Comparison of ENCODE assay signal across 6 cellular contexts in genomic region chr22:20131856-20132685, GRCh38. TPM values are rescaled to one million over a fixed set of nuclear protein-coding genes. Genes with fewer than 3 reads are reported as not detected.
A peak's percentile ranks its signal among the peaks of the same experiment; 100 is the strongest.
DNase-seq lines count a peak whose midpoint lies in the region; ATAC-seq and TF ChIP-seq lines count a peak whose summit lies in the region.

No MANE protein-coding gene starts in this region.

- H3K14ac ChIP-seq in neuronal stem cell (ENCODE audit: low read length) = peak overlapping the region; percentile 31

- H3K23ac ChIP-seq in neuronal stem cell (ENCODE audit: low read depth, low read length, poor library complexity) = peak overlapping the region; percentile 95

- H4K8ac ChIP-seq in neuronal stem cell (ENCODE audit: low read depth, low read length) = no peak overlapping the region

- CTCF ChIA-PET in AG04449 (lab: Yijun Ruan, JAX) = no interaction called here

- peaks cover 8 to 14% of the 10 kb centered on the region in 2 donors for H3K4me1 ChIP-seq in neuronal stem cell (ENCODE audit: control insufficient read depth in 2 of 2, insufficient read depth in 1 of 2, low read depth in 1 of 2, low read length in 2 of 2)

- H3K9me3 ChIP-seq in neuronal stem cell (replicated peaks in 1 of 2; ENCODE audit: control insufficient read depth in 2 of 2, insufficient read depth in 1 of 2, low read depth in 1 of 2, low read length in 2 of 2) = peaks cover 0 to 4% of the 10 kb centered on the region in 2 donors

- H3K27ac ChIP-seq in neuronal stem cell (replicated peaks; ENCODE audit: low read length) = no peak overlapping the region

- ATAC-seq in HG03045 (IDR thresholded peaks at IDR 0.05; ENCODE audit: unreplicated experiment) = peak; percentile 7

- H3K36me3 ChIP-seq in neuronal stem cell (replicated peaks in 1 of 2; ENCODE audit: control insufficient read depth in 2 of 2, insufficient read depth in 2 of 2, low read length in 2 of 2) = peaks cover 10 to 14% of the 10 kb centered on the region in 2 donors

- peaks cover 14% of the 10 kb centered on the region for H3K79me1 ChIP-seq in neuronal stem cell (ENCODE audit: low read depth, low read length)

- POLR2A ChIA-PET in AG04449 (lab: Yijun Ruan, JAX) = no interaction called here

- no peaks in the 10 kb centered on the region for H3K27me3 ChIP-seq in neuronal stem cell (ENCODE audit: control insufficient read depth in 3 of 3, insufficient read depth in 3 of 3, low read depth in 1 of 3, low read length in 3 of 3)

- H3K4me2 ChIP-seq in neuronal stem cell (ENCODE audit: insufficient read depth, low read length, poor library complexity, severe bottlenecking) = peak overlapping the region; percentile 75

- H2BK15ac ChIP-seq in neuronal stem cell (ENCODE audit: low read length) = peak overlapping the region; percentile 24

- peak overlapping the region; percentile 68 for H2BK12ac ChIP-seq in neuronal stem cell (ENCODE audit: low read length)

- H2AK5ac ChIP-seq in neuronal stem cell (ENCODE audit: low read depth, low read length) = peak overlapping the region; percentile 91

- TF ChIP-seq CTCF in AG04449 (IDR thresholded peaks at IDR 0.05; ENCODE audit: insufficient read depth, low read length, missing control alignments) (no peak), cardiac fibroblast (IDR thresholded peaks at IDR 0.05; ENCODE audit: low read depth, low read length) (no peak)

- H2AFZ ChIP-seq in neuronal stem cell (ENCODE audit: low read length) = peak overlapping the region; percentile 89

- no peak overlapping the region for H2BK120ac ChIP-seq in neuronal stem cell (ENCODE audit: low read depth, low read length)

- H3K4me3 ChIP-seq in AG04449 (ENCODE audit: low read depth, low read length) = peak overlapping the region; percentile 80
- peak overlapping the region; percentile 77 to 91 for H3K4me3 ChIP-seq in cardiac fibroblast (replicated peaks in 1 of 2; ENCODE audit: low read depth in 2 of 2, low read length in 2 of 2)
- H3K4me3 ChIP-seq in neuronal stem cell (ENCODE audit: low read length in 2 of 2) = peak overlapping the region; percentile 75 to 94

- H4K91ac ChIP-seq in neuronal stem cell (ENCODE audit: low read depth, low read length, poor library complexity) = no peak overlapping the region

- peak overlapping the region; percentile 59 for H2BK5ac ChIP-seq in neuronal stem cell (ENCODE audit: low read length)

- WGBS in neuronal stem cell (ENCODE audit: extremely low coverage in 2 of 2, insufficient read length in 2 of 2, insufficient replicate concordance in 1 of 2), 2 donors = no CpG with 5 or more reads among the region's 73 CpGs

- peak overlapping the region; percentile 94 for H3K18ac ChIP-seq in neuronal stem cell (ENCODE audit: low read length)

- peak overlapping the region; percentile 97 for H3K9ac ChIP-seq in neuronal stem cell (ENCODE audit: low read depth, low read length, poor library complexity)

- DNase-seq in AG04449 (ENCODE audit: low read depth, low spot score) = no peak
- peak in 1 of 2 donors; percentile 22 for DNase-seq in cardiac fibroblast (ENCODE audit: low read depth in 2 of 2)
- no peak for DNase-seq in neuronal stem cell (ENCODE audit: low spot score)
- DNase-seq in NCI-H2171 treated with DMSO at 0.1 percent for 48 hours (lab: John Stamatoyannopoulos, UW) = no peak
- DNase-seq in HPDE6-E6E7 (ENCODE audit: extremely low spot score) = no peak

- no peak overlapping the region for H3K4ac ChIP-seq in neuronal stem cell (ENCODE audit: low read length)

RNA-seq across cellular contexts. Expression of gene ZDHHC8, which starts 0.5 kb away (rescaled TPM):
- polyA plus RNA-seq in neuronal stem cell (2013, experiment 1 of 2) = 44.3 TPM
- polyA plus RNA-seq in neuronal stem cell (2013, experiment 2 of 2) = 42.8 TPM

RNA-seq across cellular contexts. Expression of gene TRMT2A, which starts 15.0 kb away (rescaled TPM):
- 21.2 TPM for polyA plus RNA-seq in neuronal stem cell (2013, experiment 1 of 2)
- polyA plus RNA-seq in neuronal stem cell (2013, experiment 2 of 2) = 21.9 TPM

RNA-seq across cellular contexts. Expression of gene RANBP1, which starts 16.2 kb away (rescaled TPM):
- polyA plus RNA-seq in neuronal stem cell (2013, experiment 1 of 2) = 496 TPM
- 494 TPM for polyA plus RNA-seq in neuronal stem cell (2013, experiment 2 of 2)

RNA-seq across cellular contexts. Expression of gene CCDC188, which starts 18.8 kb away (rescaled TPM):
- not detected for polyA plus RNA-seq in neuronal stem cell (2013, experiment 1 of 2)
- polyA plus RNA-seq in neuronal stem cell (2013, experiment 2 of 2) = not detected

RNA-seq across cellular contexts. Expression of gene DGCR8, which starts 52.0 kb away (rescaled TPM):
- polyA plus RNA-seq in neuronal stem cell (2013, experiment 1 of 2) = 16.3 TPM
- polyA plus RNA-seq in neuronal stem cell (2013, experiment 2 of 2) = 16.3 TPM
